16 cellular contexts compared by ENCODE assay signal in the genomic region with DNA sequence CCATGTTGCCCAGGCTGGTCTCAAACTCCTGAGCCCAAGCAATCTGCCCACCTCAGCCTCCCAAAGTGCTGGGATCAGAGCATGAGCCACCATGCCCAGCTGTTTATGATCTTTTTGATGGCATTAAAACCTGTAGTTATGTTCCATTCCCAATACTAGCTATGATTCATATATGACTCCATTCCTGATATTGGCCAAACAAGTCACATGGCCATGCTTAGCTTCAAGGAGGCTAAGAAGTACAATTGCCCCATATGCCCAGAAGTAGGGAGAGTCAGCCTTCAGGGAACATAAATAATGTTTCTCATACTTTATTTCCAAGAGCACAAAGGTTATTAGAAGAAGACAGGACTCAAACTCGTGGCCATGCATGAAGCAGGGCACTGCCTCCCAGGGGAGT.
DNase-seq lines count a peak whose midpoint lies in the region; ATAC-seq, FAIRE-seq and TF ChIP-seq lines count a peak whose summit lies in the region.
"Had no signal": no experiment of that assay in that cellular context is flagged by ENCODE, and none has a peak within 500 bp of the region (broad histone marks: within the 10 kb centered on the region; RNA-seq: fewer than 3 reads in every experiment).

No MANE protein-coding gene starts in this region.

- H3K4me1 ChIP-seq in BLaER1 (peaks cover 7% of the 10 kb centered on the region), foreskin keratinocyte (no peaks in the 10 kb centered on the region)

- H3K27me3 Mint-ChIP-seq in activated T-helper 1 cell treated with anti-CD3 and anti-CD28 coated beads, Interleukin-12 subunit alpha, Interleukin-12 subunit beta, Interleukin-2, Interleukin-4 antibody, amounts not matched to agents 30 ng/mL and 10 ng/mL and 1 ng/mL, durations not matched to agents 14 hours and 24 hours and 36 hours (ENCODE audit: insufficient read depth), result peaks cover 15% of the 10 kb centered on the region

- no peak for FAIRE-seq in GM12892 (lab: Jason Lieb, UNC)
- FAIRE-seq: H1 had no signal

- H3K27ac ChIP-seq in BLaER1 (no peak overlapping the region), foreskin keratinocyte (no peak overlapping the region), WERI-Rb-1 (no peak overlapping the region)
- H3K27ac ChIP-seq: C4-2B had no signal

- no peaks in the 10 kb centered on the region for H3K9me3 Mint-ChIP-seq in activated T-helper 1 cell treated with anti-CD3 and anti-CD28 coated beads, Interleukin-12 subunit alpha, Interleukin-12 subunit beta, Interleukin-2, Interleukin-4 antibody, amounts not matched to agents 30 ng/mL and 10 ng/mL and 1 ng/mL, durations not matched to agents 14 hours and 24 hours and 36 hours

- intact Hi-C loops in activated T-helper 1 cell treated with anti-CD3 and anti-CD28 coated beads, Interleukin-12 subunit alpha, Interleukin-12 subunit beta, Interleukin-2, Interleukin-4 antibody, amounts not matched to agents 30 ng/mL and 10 ng/mL and 1 ng/mL, durations not matched to agents 14 hours and 24 hours and 36 hours (cut with micrococcal nuclease), result loop anchor here (5.0 to 10.0 kb wide), 2 partner anchors 1110 to 1522 kb away; no protein-coding TSS in a partner anchor

- H3K4me2 ChIP-seq in BLaER1, result peak overlapping the region; percentile 41

- no peaks in the 10 kb centered on the region for H4K20me1 ChIP-seq in BLaER1

- DNase-seq in HS-5 (ENCODE audit: low read depth) (peak; percentile 0), epithelial cell of esophagus (ENCODE audit: low read depth) (peak; percentile 27), foreskin keratinocyte (no peak), WERI-Rb-1 (no peak), GM12892 (ENCODE audit: insufficient read length) (no peak)
- no peak for DNase-seq in activated T-helper 1 cell treated with anti-CD3 and anti-CD28 coated beads, Interleukin-12 subunit alpha, Interleukin-12 subunit beta, Interleukin-2, Interleukin-4 antibody, amounts not matched to agents 30 ng/mL and 10 ng/mL and 1 ng/mL, durations not matched to agents 14 hours and 24 hours and 36 hours (ENCODE audit: low spot score)
- DNase-seq: CD4-positive, alpha-beta T cell; DMS153; DMS79; GDM1; H9 had no signal

- no peak overlapping the region for H3K27ac Mint-ChIP-seq in activated T-helper 1 cell treated with anti-CD3 and anti-CD28 coated beads, Interleukin-12 subunit alpha, Interleukin-12 subunit beta, Interleukin-2, Interleukin-4 antibody, amounts not matched to agents 30 ng/mL and 10 ng/mL and 1 ng/mL, durations not matched to agents 14 hours and 24 hours and 36 hours
- H3K27ac Mint-ChIP-seq: B cell; CD4-positive, alpha-beta T cell; H9 had no signal

- H3K36me3 Mint-ChIP-seq in activated T-helper 1 cell treated with anti-CD3 and anti-CD28 coated beads, Interleukin-12 subunit alpha, Interleukin-12 subunit beta, Interleukin-2, Interleukin-4 antibody, amounts not matched to agents 30 ng/mL and 10 ng/mL and 1 ng/mL, durations not matched to agents 14 hours and 24 hours and 36 hours (ENCODE audit: low read depth), result no peaks in the 10 kb centered on the region

- ATAC-seq in foreskin keratinocyte (peak; percentile 50), HG03565 (IDR thresholded peaks at IDR 0.05; ENCODE audit: unreplicated experiment) (no peak)

- H3K9me3 ChIP-seq in BLaER1 (no peaks in the 10 kb centered on the region), WERI-Rb-1 (ENCODE audit: severe bottlenecking) (no peaks in the 10 kb centered on the region)

- no peak overlapping the region for H3K4me3 Mint-ChIP-seq in activated T-helper 1 cell treated with anti-CD3 and anti-CD28 coated beads, Interleukin-12 subunit alpha, Interleukin-12 subunit beta, Interleukin-2, Interleukin-4 antibody, amounts not matched to agents 30 ng/mL and 10 ng/mL and 1 ng/mL, durations not matched to agents 14 hours and 24 hours and 36 hours
- H3K4me3 Mint-ChIP-seq: B cell; CD4-positive, alpha-beta T cell; H9 had no signal

- H3K36me3 ChIP-seq in BLaER1 (no peaks in the 10 kb centered on the region), WERI-Rb-1 (no peaks in the 10 kb centered on the region)

- no peak for TF ChIP-seq POLR2A in GM12892 (IDR thresholded peaks at IDR 0.05; ENCODE audit: low read depth, low read length)

- no peak overlapping the region for H3K4me3 ChIP-seq in BLaER1
- H3K4me3 ChIP-seq in epithelial cell of esophagus (ENCODE audit: low read length), result no peak overlapping the region
- H3K4me3 ChIP-seq in WERI-Rb-1 (ENCODE audit: low read depth, low read length), result no peak overlapping the region

- no peak for TF ChIP-seq CTCF in epithelial cell of esophagus (IDR thresholded peaks at IDR 0.05; ENCODE audit: insufficient read depth, low read depth, low read length, missing control alignments)
- no peak for TF ChIP-seq CTCF in foreskin keratinocyte (conservative IDR thresholded peaks at IDR 0.05)
- no peak for TF ChIP-seq CTCF in WERI-Rb-1 (IDR thresholded peaks at IDR 0.05; ENCODE audit: low read depth, low read length)

- no peaks in the 10 kb centered on the region for H3K4me1 Mint-ChIP-seq in activated T-helper 1 cell treated with anti-CD3 and anti-CD28 coated beads, Interleukin-12 subunit alpha, Interleukin-12 subunit beta, Interleukin-2, Interleukin-4 antibody, amounts not matched to agents 30 ng/mL and 10 ng/mL and 1 ng/mL, durations not matched to agents 14 hours and 24 hours and 36 hours (ENCODE audit: low read depth)
- H3K4me1 Mint-ChIP-seq: H9 had no signal

- H3K27me3 ChIP-seq in BLaER1 (no peaks in the 10 kb centered on the region), foreskin keratinocyte (no peaks in the 10 kb centered on the region), WERI-Rb-1 (ENCODE audit: insufficient read depth, low read depth, severe bottlenecking) (no peaks in the 10 kb centered on the region)

- H3K9ac ChIP-seq in BLaER1, result no peak overlapping the region

Comparison
In these comparisons a context has a peak if more than half of its experiments do, and no peak if none do; other contexts are left out.
1. DNase-seq: peak in HS-5 (single experiment) and epithelial cell of esophagus (single experiment); none in foreskin keratinocyte (0 of 2), activated T-helper 1 cell treated with anti-CD3 and anti-CD28 coated beads, Interleukin-12 subunit alpha, Interleukin-12 subunit beta, Interleukin-2, Interleukin-4 antibody, amounts not matched to agents 30 ng/mL and 10 ng/mL and 1 ng/mL, durations not matched to agents 14 hours and 24 hours and 36 hours (single experiment), WERI-Rb-1 (single experiment) and GM12892 (single experiment).